Comparison of ENCODE assay signal across 1 cellular context in the genomic region with DNA sequence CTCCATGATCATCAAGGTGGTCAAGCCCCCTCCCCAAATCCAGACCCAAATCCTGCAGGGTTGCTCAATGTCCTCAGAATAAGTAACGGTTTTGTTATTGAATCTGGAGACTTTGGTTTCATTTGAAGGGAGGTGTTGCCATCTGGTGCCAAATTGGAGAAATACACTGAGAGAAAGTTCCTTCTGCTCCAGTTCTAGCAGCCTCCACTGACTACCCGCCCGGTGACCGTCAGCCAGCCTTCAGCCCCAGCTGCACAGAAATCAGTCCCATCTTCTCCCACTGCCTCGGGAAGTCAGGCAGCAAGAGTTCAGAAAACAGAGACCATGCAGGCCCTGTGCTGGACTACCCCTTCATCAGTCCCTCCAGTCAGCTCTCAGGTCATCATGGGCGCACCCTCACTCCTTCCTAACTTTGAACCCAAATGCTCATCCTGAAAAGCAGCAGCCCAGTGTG.
TF ChIP-seq lines count a peak whose summit lies in the region.

No MANE protein-coding gene starts in this region.

TF ChIP-seq in K562, 482 proteins besides CTCF, POLR2A, EP300 and RAD21 (continued from another document):
- no peak for TF ChIP-seq REST (CRISPR knock-in tag; IDR thresholded peaks at IDR 0.05; ENCODE audit: low read depth)
- TF ChIP-seq TAL1 (IDR thresholded peaks at IDR 0.05) = no peak
- no peak for TF ChIP-seq TAF7 (tag; IDR thresholded peaks at IDR 0.05)
- peak; percentile 89 for TF ChIP-seq DEAF1 (CRISPR knock-in tag; IDR thresholded peaks at IDR 0.05)
- no peak for TF ChIP-seq RBM34 (IDR thresholded peaks at IDR 0.05; ENCODE audit: borderline replicate concordance, insufficient read depth, low read length)
- TF ChIP-seq SP2 (IDR thresholded peaks at IDR 0.05; ENCODE audit: extremely low read depth, low read depth, low read length, poor library complexity, severe bottlenecking) = no peak
- no peak for TF ChIP-seq ETV1 (tag; conservative IDR thresholded peaks at IDR 0.05; ENCODE audit: low read depth)
- TF ChIP-seq PML (IDR thresholded peaks at IDR 0.05; ENCODE audit: low read length) = no peak
- TF ChIP-seq SMC3 (conservative IDR thresholded peaks at IDR 0.05; ENCODE audit: insufficient read depth, low read depth, low read length) = peak; percentile 78
- TF ChIP-seq, protein P1, sequence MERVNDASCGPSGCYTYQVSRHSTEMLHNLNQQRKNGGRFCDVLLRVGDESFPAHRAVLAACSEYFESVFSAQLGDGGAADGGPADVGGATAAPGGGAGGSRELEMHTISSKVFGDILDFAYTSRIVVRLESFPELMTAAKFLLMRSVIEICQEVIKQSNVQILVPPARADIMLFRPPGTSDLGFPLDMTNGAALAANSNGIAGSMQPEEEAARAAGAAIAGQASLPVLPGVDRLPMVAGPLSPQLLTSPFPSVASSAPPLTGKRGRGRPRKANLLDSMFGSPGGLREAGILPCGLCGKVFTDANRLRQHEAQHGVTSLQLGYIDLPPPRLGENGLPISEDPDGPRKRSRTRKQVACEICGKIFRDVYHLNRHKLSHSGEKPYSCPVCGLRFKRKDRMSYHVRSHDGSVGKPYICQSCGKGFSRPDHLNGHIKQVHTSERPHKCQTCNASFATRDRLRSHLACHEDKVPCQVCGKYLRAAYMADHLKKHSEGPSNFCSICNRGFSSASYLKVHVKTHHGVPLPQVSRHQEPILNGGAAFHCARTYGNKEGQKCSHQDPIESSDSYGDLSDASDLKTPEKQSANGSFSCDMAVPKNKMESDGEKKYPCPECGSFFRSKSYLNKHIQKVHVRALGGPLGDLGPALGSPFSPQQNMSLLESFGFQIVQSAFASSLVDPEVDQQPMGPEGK (CRISPR knock-in tag; IDR thresholded peaks at IDR 0.05; ENCODE audit: borderline replicate concordance) = no peak
- TF ChIP-seq, protein P2, sequence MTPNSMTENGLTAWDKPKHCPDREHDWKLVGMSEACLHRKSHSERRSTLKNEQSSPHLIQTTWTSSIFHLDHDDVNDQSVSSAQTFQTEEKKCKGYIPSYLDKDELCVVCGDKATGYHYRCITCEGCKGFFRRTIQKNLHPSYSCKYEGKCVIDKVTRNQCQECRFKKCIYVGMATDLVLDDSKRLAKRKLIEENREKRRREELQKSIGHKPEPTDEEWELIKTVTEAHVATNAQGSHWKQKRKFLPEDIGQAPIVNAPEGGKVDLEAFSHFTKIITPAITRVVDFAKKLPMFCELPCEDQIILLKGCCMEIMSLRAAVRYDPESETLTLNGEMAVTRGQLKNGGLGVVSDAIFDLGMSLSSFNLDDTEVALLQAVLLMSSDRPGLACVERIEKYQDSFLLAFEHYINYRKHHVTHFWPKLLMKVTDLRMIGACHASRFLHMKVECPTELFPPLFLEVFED (CRISPR knock-in tag; conservative IDR thresholded peaks at IDR 0.05) = no peak
- TF ChIP-seq CEBPB (tag; IDR thresholded peaks at IDR 0.05) = peak; percentile 82
- no peak for TF ChIP-seq MTF1 (CRISPR knock-in tag; IDR thresholded peaks at IDR 0.05; ENCODE audit: borderline replicate concordance)
- no peak for TF ChIP-seq TEAD2 (tag; IDR thresholded peaks at IDR 0.05)
- TF ChIP-seq STAT5A (IDR thresholded peaks at IDR 0.05; ENCODE audit: borderline replicate concordance, low read length) = no peak
- TF ChIP-seq WHSC1 (IDR thresholded peaks at IDR 0.05; ENCODE audit: low read length) = no peak
- no peak for TF ChIP-seq NBN (IDR thresholded peaks at IDR 0.05; ENCODE audit: low read depth)
- no peak for TF ChIP-seq PTBP1 (IDR thresholded peaks at IDR 0.05; ENCODE audit: low read depth, low read length)
- no peak for TF ChIP-seq ZNF41 (CRISPR knock-in tag; conservative IDR thresholded peaks at IDR 0.05)
- TF ChIP-seq, protein P3, sequence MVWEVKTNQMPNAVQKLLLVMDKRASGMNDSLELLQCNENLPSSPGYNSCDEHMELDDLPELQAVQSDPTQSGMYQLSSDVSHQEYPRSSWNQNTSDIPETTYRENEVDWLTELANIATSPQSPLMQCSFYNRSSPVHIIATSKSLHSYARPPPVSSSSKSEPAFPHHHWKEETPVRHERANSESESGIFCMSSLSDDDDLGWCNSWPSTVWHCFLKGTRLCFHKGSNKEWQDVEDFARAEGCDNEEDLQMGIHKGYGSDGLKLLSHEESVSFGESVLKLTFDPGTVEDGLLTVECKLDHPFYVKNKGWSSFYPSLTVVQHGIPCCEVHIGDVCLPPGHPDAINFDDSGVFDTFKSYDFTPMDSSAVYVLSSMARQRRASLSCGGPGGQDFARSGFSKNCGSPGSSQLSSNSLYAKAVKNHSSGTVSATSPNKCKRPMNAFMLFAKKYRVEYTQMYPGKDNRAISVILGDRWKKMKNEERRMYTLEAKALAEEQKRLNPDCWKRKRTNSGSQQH (CRISPR knock-in tag; IDR thresholded peaks at IDR 0.05) = no peak
- TF ChIP-seq KDM1A (IDR thresholded peaks at IDR 0.05) = no peak
- no peak for TF ChIP-seq NCOA4 (IDR thresholded peaks at IDR 0.05; ENCODE audit: partially characterized antibody)
- no peak for TF ChIP-seq NR3C1 (CRISPR knock-in tag; IDR thresholded peaks at IDR 0.05)
TF ChIP-seq in K562: peak in this region for 6.
